14 cellular contexts compared by ENCODE assay signal in the genomic region with DNA sequence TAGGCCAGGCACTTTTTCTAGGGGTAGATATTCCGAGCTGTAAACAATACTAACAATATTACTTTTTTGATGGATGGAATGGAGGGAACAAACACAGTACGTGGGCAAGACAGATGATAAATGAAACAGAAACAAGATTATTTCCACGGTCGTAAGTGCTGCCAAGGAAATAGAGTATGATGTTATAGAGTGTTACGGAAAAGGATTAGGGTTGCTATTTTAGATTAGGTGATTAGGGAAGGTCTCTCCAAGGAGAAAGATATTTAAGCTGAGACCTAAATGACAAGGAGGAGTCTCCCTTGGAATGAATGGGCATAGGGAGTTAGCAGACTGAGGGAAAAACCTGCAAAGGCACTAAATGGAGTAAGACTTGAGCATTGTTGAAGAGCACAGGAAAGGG.
"Had no signal": no experiment of that assay in that cellular context is flagged by ENCODE, and none has a peak within 500 bp of the region (broad histone marks: within the 10 kb centered on the region; RNA-seq: fewer than 3 reads in every experiment).

No MANE protein-coding gene starts in this region.

- ATAC-seq: esophagus mucosa, left lobe of liver, mucosa of descending colon, natural killer cell, upper lobe of right lung had no signal

- H3K4me1 ChIP-seq: parathyroid adenoma had no signal

- H3K9me3 Mint-ChIP-seq: natural killer cell had no signal

- H3K9ac ChIP-seq: parathyroid adenoma had no signal

- H3K4me3 Mint-ChIP-seq: natural killer cell had no signal

- H3K27ac Mint-ChIP-seq: natural killer cell had no signal

- H3K4me3 ChIP-seq: mucosa of descending colon, sigmoid colon, spleen, thoracic aorta, upper lobe of right lung had no signal

- H3K9me3 ChIP-seq: mucosa of descending colon, neutrophil, sigmoid colon, spleen, thoracic aorta, upper lobe of right lung had no signal

- H3K27me3 ChIP-seq: neutrophil, sigmoid colon, spleen, upper lobe of right lung had no signal

- DNase-seq: activated effector memory CD4-positive, alpha-beta T cell treated with anti-CD3 and anti-CD28 coated beads, Interleukin-2, amount 50 U/mL, for 16 hours; activated T-cell treated with anti-CD3 and anti-CD28 coated beads, Interleukin-2, amount 50 U/mL, for 1 hour; hippocampal formation; mucosa of descending colon; natural killer cell; sigmoid colon; spleen; T-helper 9 cell; upper lobe of right lung had no signal

- H3K27ac ChIP-seq: neutrophil, parathyroid adenoma, sigmoid colon, spleen, thoracic aorta, upper lobe of right lung had no signal
